In the genomic region with DNA sequence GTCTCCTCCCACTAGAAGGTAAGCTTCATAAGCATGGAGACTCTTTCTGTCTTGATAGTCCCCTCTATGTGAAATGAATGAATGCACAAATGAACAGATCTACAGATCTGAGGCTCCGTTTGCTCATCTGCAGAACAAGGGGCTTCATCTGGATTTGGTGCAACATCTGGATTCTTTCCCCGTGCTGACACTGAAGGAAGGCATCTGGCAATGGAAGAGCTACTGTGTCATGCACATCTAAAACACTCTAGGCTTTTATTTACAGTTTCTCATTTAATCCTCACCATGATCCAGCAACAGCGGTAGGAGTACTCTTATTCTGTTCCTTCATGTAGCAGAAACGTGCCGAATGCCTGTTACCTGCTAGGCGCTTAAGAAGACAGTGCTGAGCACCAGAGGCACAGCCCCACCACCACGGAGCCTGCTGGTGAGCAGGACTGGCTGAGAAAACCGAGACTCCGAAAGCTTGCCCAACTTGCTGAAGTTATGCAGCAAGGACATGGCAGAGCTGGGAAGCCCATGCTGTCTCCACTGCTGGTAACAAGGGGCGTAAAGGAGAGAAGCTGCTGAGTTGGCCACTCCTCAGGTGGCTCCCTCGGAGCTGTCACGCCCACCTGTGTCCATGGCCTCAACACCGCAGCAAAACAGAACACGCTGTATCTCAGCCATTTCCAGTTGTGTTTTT, we compare ENCODE assay signal across 1 cellular context.
TF ChIP-seq lines count a peak whose summit lies in the region.

No MANE protein-coding gene starts in this region.

TF ChIP-seq in IMR-90, 13 proteins besides CTCF, POLR2A, EP300 and RAD21 (continued from another document):
- no peak for TF ChIP-seq MXI1 (IDR thresholded peaks at IDR 0.05; ENCODE audit: borderline replicate concordance, low read depth, low read length)
